In genomic region chr1:1557688-1558087, GRCh38 we compare ENCODE assay signal across 1 cellular context. TPM values are rescaled to one million over a fixed set of nuclear protein-coding genes. Genes with fewer than 3 reads are reported as not detected.
"Had no signal": no experiment of that assay in that cellular context is flagged by ENCODE, and none has a peak within 500 bp of the region (broad histone marks: within the 10 kb centered on the region; RNA-seq: fewer than 3 reads in every experiment).

No MANE protein-coding gene starts in this region.

RNA-seq across cellular contexts. Expression of gene TMEM240, which starts 17.3 kb away (rescaled TPM):
- total RNA-seq: ascending aorta had no signal
